ENCODE assay signal across 1 cellular context in the genomic region with DNA sequence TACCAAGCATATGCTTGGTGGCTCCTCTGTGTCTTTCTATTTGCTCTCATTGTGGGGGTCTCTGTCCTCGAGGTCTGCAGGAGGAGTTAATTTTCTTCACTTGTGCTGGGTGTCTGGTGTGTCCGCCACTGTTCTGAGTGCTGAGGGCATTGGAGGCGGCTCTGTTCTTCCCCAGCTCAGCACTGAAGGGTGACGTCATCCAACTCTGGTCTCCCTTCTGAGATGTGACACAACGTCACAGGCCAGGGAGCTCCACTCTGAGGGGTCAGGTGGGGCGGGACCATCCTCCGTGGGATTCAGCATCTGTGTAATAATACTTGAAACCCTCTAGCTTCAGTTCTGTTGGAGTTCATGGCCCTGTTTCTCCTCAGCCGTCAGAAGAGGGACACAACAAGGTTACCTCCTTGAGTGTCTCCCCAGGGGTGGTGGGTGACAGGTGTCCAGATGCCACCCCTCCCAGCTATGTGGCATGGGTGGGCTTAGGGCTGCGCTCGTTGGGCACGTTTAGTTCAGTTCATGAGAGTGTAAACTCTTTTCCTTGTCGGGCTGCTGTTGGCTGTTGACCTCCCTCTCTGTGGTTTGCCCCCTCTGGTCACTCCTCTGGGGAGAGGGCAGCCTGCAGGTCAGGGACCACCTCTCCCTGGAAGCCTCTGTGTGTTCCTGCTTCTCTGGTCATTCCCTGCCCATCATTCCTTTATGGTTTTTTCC.
TF ChIP-seq lines count a peak whose summit lies in the region.

No MANE protein-coding gene starts in this region.

TF ChIP-seq in HEK293, 187 proteins besides CTCF, POLR2A, EP300 and RAD21:
- TF ChIP-seq TRIM28 (IDR thresholded peaks at IDR 0.05; ENCODE audit: borderline replicate concordance, low read length), result no peak
- TF ChIP-seq ZNF211 (tag by site-specific recombination; IDR thresholded peaks at IDR 0.05; ENCODE audit: low read depth), result no peak
- TF ChIP-seq ZBTB21 (tag by site-specific recombination; IDR thresholded peaks at IDR 0.05), result peak; percentile 71
- no peak for TF ChIP-seq ZNF175 (tag by site-specific recombination; IDR thresholded peaks at IDR 0.05)
- peak; percentile 39; the same call in 1 of the 2 replicates for TF ChIP-seq ZNF629 (tag by site-specific recombination; IDR thresholded peaks at IDR 0.05)
- TF ChIP-seq, protein P1, sequence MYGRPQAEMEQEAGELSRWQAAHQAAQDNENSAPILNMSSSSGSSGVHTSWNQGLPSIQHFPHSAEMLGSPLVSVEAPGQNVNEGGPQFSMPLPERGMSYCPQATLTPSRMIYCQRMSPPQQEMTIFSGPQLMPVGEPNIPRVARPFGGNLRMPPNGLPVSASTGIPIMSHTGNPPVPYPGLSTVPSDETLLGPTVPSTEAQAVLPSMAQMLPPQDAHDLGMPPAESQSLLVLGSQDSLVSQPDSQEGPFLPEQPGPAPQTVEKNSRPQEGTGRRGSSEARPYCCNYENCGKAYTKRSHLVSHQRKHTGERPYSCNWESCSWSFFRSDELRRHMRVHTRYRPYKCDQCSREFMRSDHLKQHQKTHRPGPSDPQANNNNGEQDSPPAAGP (tag by site-specific recombination; IDR thresholded peaks at IDR 0.05), result peak; percentile 43; the same call in 1 of the 2 replicates
- 0 out of 2 replicates have a peak, but pooled peaks have one; percentile 34 for TF ChIP-seq SP7 (tag by site-specific recombination; IDR thresholded peaks at IDR 0.05)
- TF ChIP-seq ATF2 (tag by site-specific recombination; IDR thresholded peaks at IDR 0.05; ENCODE audit: low read depth), result peak; percentile 95
- TF ChIP-seq ZFHX2 (tag by site-specific recombination; conservative IDR thresholded peaks at IDR 0.05), result 0 out of 2 replicates have a peak, but pooled peaks have one; percentile 6
- peak; percentile 54 for TF ChIP-seq ZNF600 (tag by site-specific recombination; IDR thresholded peaks at IDR 0.05)
- peak; percentile 40; the same call in 1 of the 2 replicates for TF ChIP-seq GLIS2 (tag by site-specific recombination; IDR thresholded peaks at IDR 0.05)
- TF ChIP-seq ZNF776 (tag by site-specific recombination; IDR thresholded peaks at IDR 0.05; ENCODE audit: borderline replicate concordance), result no peak
- no peak for TF ChIP-seq ZNF404 (tag by site-specific recombination; IDR thresholded peaks at IDR 0.05)
- TF ChIP-seq, protein P2, sequence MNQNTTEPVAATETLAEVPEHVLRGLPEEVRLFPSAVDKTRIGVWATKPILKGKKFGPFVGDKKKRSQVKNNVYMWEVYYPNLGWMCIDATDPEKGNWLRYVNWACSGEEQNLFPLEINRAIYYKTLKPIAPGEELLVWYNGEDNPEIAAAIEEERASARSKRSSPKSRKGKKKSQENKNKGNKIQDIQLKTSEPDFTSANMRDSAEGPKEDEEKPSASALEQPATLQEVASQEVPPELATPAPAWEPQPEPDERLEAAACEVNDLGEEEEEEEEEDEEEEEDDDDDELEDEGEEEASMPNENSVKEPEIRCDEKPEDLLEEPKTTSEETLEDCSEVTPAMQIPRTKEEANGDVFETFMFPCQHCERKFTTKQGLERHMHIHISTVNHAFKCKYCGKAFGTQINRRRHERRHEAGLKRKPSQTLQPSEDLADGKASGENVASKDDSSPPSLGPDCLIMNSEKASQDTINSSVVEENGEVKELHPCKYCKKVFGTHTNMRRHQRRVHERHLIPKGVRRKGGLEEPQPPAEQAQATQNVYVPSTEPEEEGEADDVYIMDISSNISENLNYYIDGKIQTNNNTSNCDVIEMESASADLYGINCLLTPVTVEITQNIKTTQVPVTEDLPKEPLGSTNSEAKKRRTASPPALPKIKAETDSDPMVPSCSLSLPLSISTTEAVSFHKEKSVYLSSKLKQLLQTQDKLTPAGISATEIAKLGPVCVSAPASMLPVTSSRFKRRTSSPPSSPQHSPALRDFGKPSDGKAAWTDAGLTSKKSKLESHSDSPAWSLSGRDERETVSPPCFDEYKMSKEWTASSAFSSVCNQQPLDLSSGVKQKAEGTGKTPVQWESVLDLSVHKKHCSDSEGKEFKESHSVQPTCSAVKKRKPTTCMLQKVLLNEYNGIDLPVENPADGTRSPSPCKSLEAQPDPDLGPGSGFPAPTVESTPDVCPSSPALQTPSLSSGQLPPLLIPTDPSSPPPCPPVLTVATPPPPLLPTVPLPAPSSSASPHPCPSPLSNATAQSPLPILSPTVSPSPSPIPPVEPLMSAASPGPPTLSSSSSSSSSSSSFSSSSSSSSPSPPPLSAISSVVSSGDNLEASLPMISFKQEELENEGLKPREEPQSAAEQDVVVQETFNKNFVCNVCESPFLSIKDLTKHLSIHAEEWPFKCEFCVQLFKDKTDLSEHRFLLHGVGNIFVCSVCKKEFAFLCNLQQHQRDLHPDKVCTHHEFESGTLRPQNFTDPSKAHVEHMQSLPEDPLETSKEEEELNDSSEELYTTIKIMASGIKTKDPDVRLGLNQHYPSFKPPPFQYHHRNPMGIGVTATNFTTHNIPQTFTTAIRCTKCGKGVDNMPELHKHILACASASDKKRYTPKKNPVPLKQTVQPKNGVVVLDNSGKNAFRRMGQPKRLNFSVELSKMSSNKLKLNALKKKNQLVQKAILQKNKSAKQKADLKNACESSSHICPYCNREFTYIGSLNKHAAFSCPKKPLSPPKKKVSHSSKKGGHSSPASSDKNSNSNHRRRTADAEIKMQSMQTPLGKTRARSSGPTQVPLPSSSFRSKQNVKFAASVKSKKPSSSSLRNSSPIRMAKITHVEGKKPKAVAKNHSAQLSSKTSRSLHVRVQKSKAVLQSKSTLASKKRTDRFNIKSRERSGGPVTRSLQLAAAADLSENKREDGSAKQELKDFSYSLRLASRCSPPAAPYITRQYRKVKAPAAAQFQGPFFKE (tag by site-specific recombination; IDR thresholded peaks at IDR 0.05; ENCODE audit: borderline replicate concordance), result no peak
